ENCODE assay signal across 15 cellular contexts in the genomic region with DNA sequence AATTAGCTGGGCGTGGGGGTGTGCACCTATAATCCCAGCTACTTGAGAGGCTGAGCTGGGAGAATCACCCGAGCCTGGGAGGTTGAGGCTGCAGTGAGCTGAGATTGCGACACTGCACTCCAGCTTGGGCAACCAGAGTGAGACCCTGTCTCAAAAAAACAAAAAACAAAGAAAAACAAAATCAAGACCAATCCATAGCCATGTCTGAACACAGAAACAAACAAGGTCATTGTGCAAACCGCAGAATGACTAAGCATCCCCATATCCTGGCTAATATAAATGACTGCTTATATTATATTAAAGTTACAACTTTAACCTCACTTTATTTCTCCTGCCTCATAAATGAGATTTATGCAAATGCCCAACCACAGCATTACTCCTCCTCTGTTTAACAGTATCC. TPM values are rescaled to one million over a fixed set of nuclear protein-coding genes. Genes with fewer than 3 reads are reported as not detected.
DNase-seq lines count a peak whose midpoint lies in the region; ATAC-seq, FAIRE-seq and TF ChIP-seq lines count a peak whose summit lies in the region.
"Had no signal": no experiment of that assay in that cellular context is flagged by ENCODE, and none has a peak within 500 bp of the region (broad histone marks: within the 10 kb centered on the region; RNA-seq: fewer than 3 reads in every experiment).

No MANE protein-coding gene starts in this region.

- FAIRE-seq in H54 (lab: Jason Lieb, UNC), result no peak

- no peak overlapping the region for H2BK120ac ChIP-seq in mesendoderm (ENCODE audit: low read depth, low read length)

- H3K9me3 Mint-ChIP-seq in activated CD8-positive, alpha-beta T cell treated with anti-CD3 and anti-CD28 coated beads for 36 hours, result no peaks in the 10 kb centered on the region

- no CpG with 5 or more reads among the region's 4 CpGs for WGBS in mesendoderm (ENCODE audit: extremely low coverage, insufficient coverage, low lambda C conversion rate)

- no peak for ATAC-seq in activated CD8-positive, alpha-beta T cell treated with anti-CD3 and anti-CD28 coated beads for 36 hours

- TF ChIP-seq POLR2A in H54 (IDR thresholded peaks at IDR 0.05; ENCODE audit: low read depth, low read length), result no peak

- no peak overlapping the region for H3K4ac ChIP-seq in mesendoderm (ENCODE audit: low read depth, low read length)

- H3K4me3 Mint-ChIP-seq in activated CD8-positive, alpha-beta T cell treated with anti-CD3 and anti-CD28 coated beads for 36 hours, result no peak overlapping the region
- H3K4me3 Mint-ChIP-seq: endodermal cell had no signal

- H3K4me1 ChIP-seq in mesendoderm (ENCODE audit: control insufficient read depth, low read depth, low read length) (peaks cover 2% of the 10 kb centered on the region), colonic mucosa (peaks cover 4% of the 10 kb centered on the region)

- H3K23ac ChIP-seq in mesendoderm (ENCODE audit: low read length), result no peak overlapping the region

- H2AK5ac ChIP-seq in mesendoderm (ENCODE audit: low read length), result no peak overlapping the region

- H3K9me3 ChIP-seq in colonic mucosa, result no peaks in the 10 kb centered on the region

- no peak overlapping the region for H3K9ac ChIP-seq in mesendoderm (ENCODE audit: low read length)
- no peak overlapping the region for H3K9ac ChIP-seq in colonic mucosa (ENCODE audit: low read depth in 2 of 2, low read length in 2 of 2)

- no peak overlapping the region for H4K8ac ChIP-seq in mesendoderm (ENCODE audit: low read depth, low read length)

- peak overlapping the region; percentile 70 for H3K27ac Mint-ChIP-seq in activated CD8-positive, alpha-beta T cell treated with anti-CD3 and anti-CD28 coated beads for 36 hours
- H3K27ac Mint-ChIP-seq: endodermal cell had no signal

- TF ChIP-seq CTCF in activated CD8-positive, alpha-beta T cell treated with anti-CD3 and anti-CD28 coated beads for 36 hours (IDR thresholded peaks at IDR 0.05), result no peak
- no peak for TF ChIP-seq CTCF in colonic mucosa (IDR thresholded peaks at IDR 0.05)

- DNase-seq in A172 (ENCODE audit: low spot score) (peak; percentile 69), H54 (ENCODE audit: insufficient read length, low spot score) (peak; percentile 44), fibroblast of peridontal ligament (ENCODE audit: extremely low read depth) (peak; percentile 52), mesendoderm (no peak), SHP77 (lab: John Stamatoyannopoulos, UW) (no peak), SW 1271 (lab: John Stamatoyannopoulos, UW) (no peak), colonic mucosa (no peak)
- no peak for DNase-seq in activated CD8-positive, alpha-beta T cell treated with anti-CD3 and anti-CD28 coated beads for 36 hours
- DNase-seq: activated CD4-positive, alpha-beta T cell treated with anti-CD3 and anti-CD28 coated beads for 4 hours; endodermal cell; islet precursor cell; NCI-H345; nucleus accumbens; stimulated activated CD4-positive, alpha-beta T cell treated with anti-CD3 and anti-CD28 coated beads, Interleukin-2, amount 100 ng/mL, for 24 hours; stimulated activated naive CD4-positive, alpha-beta T cell treated with Interleukin-2 at 50 U/mL for 16 hours had no signal

- peaks cover 62% of the 10 kb centered on the region for H3K4me1 Mint-ChIP-seq in activated CD8-positive, alpha-beta T cell treated with anti-CD3 and anti-CD28 coated beads for 36 hours (ENCODE audit: low read depth)
- H3K4me1 Mint-ChIP-seq: endodermal cell had no signal

- POLR2A ChIA-PET in activated CD8-positive, alpha-beta T cell treated with anti-CD3 and anti-CD28 coated beads for 36 hours (lab: Charles Lee), result no interaction called here

- H4K5ac ChIP-seq in mesendoderm (ENCODE audit: low read length), result no peak overlapping the region

- H3K4me3 ChIP-seq in mesendoderm (ENCODE audit: low read length), result no peak overlapping the region
- H3K4me3 ChIP-seq in colonic mucosa, result no peak overlapping the region

- no peak overlapping the region for H3K4me2 ChIP-seq in mesendoderm (ENCODE audit: low read length)

- no peaks in the 10 kb centered on the region for H3K36me3 Mint-ChIP-seq in activated CD8-positive, alpha-beta T cell treated with anti-CD3 and anti-CD28 coated beads for 36 hours (ENCODE audit: low read depth)

- H3K27ac ChIP-seq in mesendoderm (ENCODE audit: low read depth, low read length) (no peak overlapping the region), colonic mucosa (no peak overlapping the region)

- CTCF ChIA-PET in activated CD8-positive, alpha-beta T cell treated with anti-CD3 and anti-CD28 coated beads for 36 hours (lab: Charles Lee), result no interaction called here

- no peaks in the 10 kb centered on the region for H3K27me3 ChIP-seq in mesendoderm (ENCODE audit: insufficient read depth, low read length, poor library complexity)
- no peaks in the 10 kb centered on the region for H3K27me3 ChIP-seq in colonic mucosa

- H3K56ac ChIP-seq in mesendoderm (ENCODE audit: low read length), result no peak overlapping the region

- H3K36me3 ChIP-seq in mesendoderm (ENCODE audit: control insufficient read depth, insufficient read depth, low read length), result no peaks in the 10 kb centered on the region
- H3K36me3 ChIP-seq in colonic mucosa, result no peaks in the 10 kb centered on the region

- intact Hi-C loops in activated CD8-positive, alpha-beta T cell treated with anti-CD3 and anti-CD28 coated beads for 36 hours (cut with micrococcal nuclease), result no loop called here
- intact Hi-C loops in colonic mucosa (cut with DNase I), result no loop called here

- no peak overlapping the region for H3K18ac ChIP-seq in mesendoderm (ENCODE audit: low read length)

- H2BK15ac ChIP-seq in mesendoderm (replicated peaks; ENCODE audit: low read depth), result no peak overlapping the region

- no peaks in the 10 kb centered on the region for H3K79me1 ChIP-seq in mesendoderm (ENCODE audit: low read length)

- H2BK5ac ChIP-seq in mesendoderm (ENCODE audit: low read length), result no peak overlapping the region

- no peaks in the 10 kb centered on the region for H3K79me2 ChIP-seq in mesendoderm (ENCODE audit: control insufficient read depth, insufficient read depth, low read length)

- no peaks in the 10 kb centered on the region for H3K27me3 Mint-ChIP-seq in activated CD8-positive, alpha-beta T cell treated with anti-CD3 and anti-CD28 coated beads for 36 hours

RNA-seq across cellular contexts. Expression of a gene that starts 2.3 kb away (rescaled TPM):
- 0.43 TPM in 1 of 2 replicates, not detected in the other for total RNA-seq in A172 (2014; rRNA removed; shearing (Covaris generic))
- 1 to 10 TPM; 4.4 to 4.9 TPM for total RNA-seq in activated CD8-positive, alpha-beta T cell treated with anti-CD3 and anti-CD28 coated beads for 36 hours
- polyA plus RNA-seq in mesendoderm (2013, experiment 1 of 2), result 2.9 TPM
- polyA plus RNA-seq in mesendoderm (2013, experiment 2 of 2), result 2.3 TPM
- under 1 TPM; 0.42 to 0.59 TPM for total RNA-seq in colonic mucosa

RNA-seq across cellular contexts. Expression of a gene that starts 36.8 kb away (rescaled TPM):
- 9.8 and 10.9 TPM in 2 replicates for total RNA-seq in A172 (2014; rRNA removed; shearing (Covaris generic))
- total RNA-seq in activated CD8-positive, alpha-beta T cell treated with anti-CD3 and anti-CD28 coated beads for 36 hours, result 10 to 100 TPM; 14.7 to 17.5 TPM
- polyA plus RNA-seq in mesendoderm (2013, experiment 1 of 2), result 2.3 TPM
- 2.3 TPM for polyA plus RNA-seq in mesendoderm (2013, experiment 2 of 2)
- 10 to 100 TPM in 1 of 2 donors, 1 to 10 TPM in 1; 6.8 to 24.0 TPM for total RNA-seq in colonic mucosa

RNA-seq across cellular contexts. Expression of a gene that starts 53.0 kb away (rescaled TPM):
- total RNA-seq in A172 (2014; rRNA removed; shearing (Covaris generic)), result not detected in 2 replicates
- total RNA-seq in activated CD8-positive, alpha-beta T cell treated with anti-CD3 and anti-CD28 coated beads for 36 hours, result not detected
- polyA plus RNA-seq in mesendoderm (2013, experiment 1 of 2), result 0.46 TPM
- polyA plus RNA-seq in mesendoderm (2013, experiment 2 of 2), result 0.35 TPM
- under 1 TPM in 1 of 2 donors, not detected in 1; 0.17 TPM for total RNA-seq in colonic mucosa

RNA-seq across cellular contexts. Expression of a gene that starts 59.3 kb away (rescaled TPM):
- 44.0 and 45.7 TPM in 2 replicates for total RNA-seq in A172 (2014; rRNA removed; shearing (Covaris generic))
- 10 to 100 TPM; 50.9 to 57.1 TPM for total RNA-seq in activated CD8-positive, alpha-beta T cell treated with anti-CD3 and anti-CD28 coated beads for 36 hours
- 6.7 TPM for polyA plus RNA-seq in mesendoderm (2013, experiment 1 of 2)
- polyA plus RNA-seq in mesendoderm (2013, experiment 2 of 2), result 6.7 TPM
- total RNA-seq in colonic mucosa, result 100 to 1,000 TPM; 482 to 569 TPM

Comparison
In these comparisons a context has a peak if more than half of its experiments do, and no peak if none do; other contexts are left out.
1. DNase-seq: peak in A172 (single experiment), H54 (single experiment) and fibroblast of peridontal ligament (single experiment); none in activated CD8-positive, alpha-beta T cell treated with anti-CD3 and anti-CD28 coated beads for 36 hours (single experiment), mesendoderm (single experiment), SHP77 (0 of 2), SW 1271 (0 of 2) and colonic mucosa (single experiment).